9 cellular contexts compared by ENCODE assay signal in the genomic region with DNA sequence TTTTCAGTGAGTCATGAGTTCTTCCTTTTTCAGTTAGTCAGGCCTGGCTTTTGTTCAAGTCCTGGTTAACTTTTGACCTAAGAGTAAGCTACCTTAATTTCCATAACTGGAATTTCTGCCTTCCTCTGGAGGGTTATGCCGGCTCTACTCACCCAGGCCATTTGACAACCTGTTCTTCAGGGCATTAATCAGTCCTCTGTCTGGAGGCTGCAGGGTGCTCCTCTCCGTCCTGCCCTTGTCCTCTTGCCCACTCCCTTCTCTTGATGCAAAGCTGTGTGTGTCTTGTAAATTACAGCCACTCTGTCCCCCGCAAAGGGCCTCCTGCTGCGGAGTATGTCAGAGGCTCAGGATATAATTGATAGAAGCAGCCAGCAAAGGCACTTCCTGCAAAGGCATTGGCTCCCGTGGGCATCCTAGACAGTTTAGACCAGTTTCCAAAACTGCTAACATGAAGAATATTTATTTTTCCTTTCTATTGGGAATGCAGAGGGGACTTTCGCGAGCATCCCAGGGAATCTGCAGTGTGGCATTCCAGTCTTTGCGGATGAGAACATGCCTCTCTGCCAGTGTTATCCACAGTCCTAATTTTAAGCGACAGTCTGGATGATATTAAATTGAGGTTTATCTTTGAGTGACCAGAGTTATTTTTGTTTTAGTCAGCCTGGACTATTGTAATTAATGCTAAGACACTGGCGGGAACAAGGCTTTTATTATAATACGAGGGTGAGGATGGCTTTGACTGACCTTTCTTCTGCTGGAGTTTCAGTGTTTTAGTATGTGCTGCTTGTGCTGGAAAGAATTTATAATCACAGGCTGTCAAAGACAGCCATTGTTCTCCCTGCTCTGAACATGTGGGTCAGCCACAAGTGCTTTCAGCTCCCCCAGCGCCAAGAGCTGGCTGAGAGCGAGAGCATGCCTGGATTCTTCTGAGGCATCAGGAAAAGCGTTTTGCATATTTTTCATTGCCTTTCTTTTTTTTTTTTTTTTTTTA.
DNase-seq lines count a peak whose midpoint lies in the region; ATAC-seq, FAIRE-seq and TF ChIP-seq lines count a peak whose summit lies in the region.
"Had no signal": no experiment of that assay in that cellular context is flagged by ENCODE, and none has a peak within 500 bp of the region (broad histone marks: within the 10 kb centered on the region; RNA-seq: fewer than 3 reads in every experiment).

No MANE protein-coding gene starts in this region.

- no peak overlapping the region for H3K4me2 ChIP-seq in endothelial cell of umbilical vein (ENCODE audit: insufficient read depth, low read length)

- no peak for FAIRE-seq in endothelial cell of umbilical vein (lab: Jason Lieb, UNC)

- no peaks in the 10 kb centered on the region for H3K9me3 Mint-ChIP-seq in glutamatergic neuron (ENCODE audit: unreplicated experiment)

- no peak overlapping the region for H3K4me3 ChIP-seq in A673 (ENCODE audit: low read depth, low read length, poor library complexity, severe bottlenecking)
- no peak overlapping the region for H3K4me3 ChIP-seq in endothelial cell of umbilical vein (replicated peaks in 1 of 3; ENCODE audit: insufficient read depth in 1 of 3, low read depth in 1 of 3, low read length in 3 of 3)

- peaks cover 1% of the 10 kb centered on the region for H3K27me3 Mint-ChIP-seq in glutamatergic neuron (ENCODE audit: unreplicated experiment)

- no peak for TF ChIP-seq CTCF in A673 (conservative IDR thresholded peaks at IDR 0.05; ENCODE audit: low read depth, low read length)
- TF ChIP-seq CTCF in endothelial cell of umbilical vein (IDR thresholded peaks at IDR 0.05; ENCODE audit: extremely low read depth in 1 of 2, insufficient read depth in 1 of 2, low read depth in 1 of 2, low read length in 2 of 2): no peak
- no peak for TF ChIP-seq CTCF in glutamatergic neuron (IDR thresholded peaks at IDR 0.05; ENCODE audit: partially characterized antibody, unreplicated experiment)

- no peak overlapping the region for H3K27ac Mint-ChIP-seq in glutamatergic neuron (ENCODE audit: unreplicated experiment)

- no peaks in the 10 kb centered on the region for H3K79me2 ChIP-seq in endothelial cell of umbilical vein (ENCODE audit: control insufficient read depth, insufficient read depth, low read length)

- peaks cover 8% of the 10 kb centered on the region for H3K4me1 ChIP-seq in A673 (ENCODE audit: insufficient read depth, low read length, poor library complexity, severe bottlenecking)
- no peaks in the 10 kb centered on the region for H3K4me1 ChIP-seq in endothelial cell of umbilical vein (ENCODE audit: control insufficient read depth, extremely low read depth, insufficient read depth, low read length)

- no peaks in the 10 kb centered on the region for H3K9me1 ChIP-seq in endothelial cell of umbilical vein (replicated peaks; ENCODE audit: control insufficient read depth, extremely low read depth, insufficient read depth, low read length)

- no peaks in the 10 kb centered on the region for H3K36me3 ChIP-seq in A673 (ENCODE audit: insufficient read depth, low read length, poor library complexity, severe bottlenecking)
- peaks cover 0 to 6% of the 10 kb centered on the region in 2 experiments for H3K36me3 ChIP-seq in endothelial cell of umbilical vein (ENCODE audit: control insufficient read depth in 2 of 2, extremely low read depth in 1 of 2, insufficient read depth in 2 of 2, low read length in 2 of 2)

- no TSS peak for BruUV-seq in A673 (replicated peaks; lab: Mats Ljungman, UMichigan)
- no TSS peak for BruUV-seq in endothelial cell of umbilical vein (replicated peaks; lab: Mats Ljungman, UMichigan)

- ATAC-seq in HG03280 (IDR thresholded peaks at IDR 0.05; ENCODE audit: unreplicated experiment) (no peak), HG03442 (IDR thresholded peaks at IDR 0.05; ENCODE audit: unreplicated experiment) (no peak), GM21390 (IDR thresholded peaks at IDR 0.05; ENCODE audit: unreplicated experiment) (no peak)

- CTCF ChIA-PET in A673 (lab: Charles Lee) (no interaction called here), endothelial cell of umbilical vein (lab: Charles Lee) (interaction anchor here (0.6 to 3.5 kb wide), 6 partner anchors 10 to 248 kb away, joined by 3 to 9 read pairs (median 4); no protein-coding TSS in a partner anchor)

- TF ChIP-seq POLR2A in endothelial cell of umbilical vein (IDR thresholded peaks at IDR 0.05; ENCODE audit: low read depth, low read length): no peak

- dilution Hi-C loops in endothelial cell of umbilical vein (cut with MboI; ENCODE audit: extremely low pct_ligation_motif_present, low sequenced_read_pairs): no loop called here

- peak; percentile 25 for DNase-seq in A673 (ENCODE audit: low spot score)
- DNase-seq in NCI-H2227 treated with DMSO at 0.1 percent for 48 hours (lab: John Stamatoyannopoulos, UW): peak; percentile 84
- DNase-seq in endothelial cell of umbilical vein (ENCODE audit: low read depth, low spot score): peak; percentile 70
- peak; percentile 73 for DNase-seq in middle frontal gyrus (ENCODE audit: extremely low spot score, low spot score)
- DNase-seq in glutamatergic neuron: no peak

- no peaks in the 10 kb centered on the region for H4K20me1 ChIP-seq in endothelial cell of umbilical vein (replicated peaks; ENCODE audit: control insufficient read depth, extremely low read depth, insufficient read depth, low read length)

- POLR2A ChIA-PET in A673 (lab: Charles Lee; ENCODE audit: low non-redundant PET): no interaction called here
- POLR2A ChIA-PET in endothelial cell of umbilical vein (lab: Charles Lee): interaction anchor here (0.7 kb wide), 1 partner anchor 46 kb away, joined by 4 read pairs; no protein-coding TSS in a partner anchor

- H3K4me1 Mint-ChIP-seq in glutamatergic neuron (ENCODE audit: low read depth, unreplicated experiment): peaks cover 5% of the 10 kb centered on the region
- H3K4me1 Mint-ChIP-seq: CD14-positive monocyte had no signal

- no peaks in the 10 kb centered on the region for H3K36me3 Mint-ChIP-seq in glutamatergic neuron (ENCODE audit: unreplicated experiment)
- H3K36me3 Mint-ChIP-seq: CD14-positive monocyte had no signal

- H3K9me3 ChIP-seq in A673 (ENCODE audit: low read depth, low read length, poor library complexity, severe bottlenecking) (no peaks in the 10 kb centered on the region), endothelial cell of umbilical vein (replicated peaks; ENCODE audit: control insufficient read depth, insufficient read depth, low read length) (no peaks in the 10 kb centered on the region)

- H3K27ac ChIP-seq in A673 (ENCODE audit: low read depth, low read length, poor library complexity, severe bottlenecking): no peak overlapping the region
- no peak overlapping the region for H3K27ac ChIP-seq in endothelial cell of umbilical vein (ENCODE audit: insufficient read depth, low read depth, low read length)

- H3K4me3 Mint-ChIP-seq in glutamatergic neuron (ENCODE audit: unreplicated experiment): no peak overlapping the region
- H3K4me3 Mint-ChIP-seq: CD14-positive monocyte had no signal

- H3K9ac ChIP-seq in endothelial cell of umbilical vein (replicated peaks; ENCODE audit: extremely low read depth, insufficient read depth, low read length): no peak overlapping the region

- no peak overlapping the region for H2AFZ ChIP-seq in endothelial cell of umbilical vein (ENCODE audit: low read depth, low read length)

- intact Hi-C loops in A673 (cut with micrococcal nuclease; ENCODE audit: unreplicated experiment) (no loop called here), endothelial cell of umbilical vein (cut with micrococcal nuclease) (no loop called here)

- H3K27me3 ChIP-seq in A673 (replicated peaks; ENCODE audit: insufficient read depth, low read depth, low read length, poor library complexity): peaks cover 47% of the 10 kb centered on the region
- H3K27me3 ChIP-seq in endothelial cell of umbilical vein (ENCODE audit: control insufficient read depth in 2 of 2, insufficient read depth in 2 of 2, low read length in 2 of 2): peaks cover 7 to 12% of the 10 kb centered on the region in 2 experiments

TF ChIP-seq in endothelial cell of umbilical vein, 7 proteins besides CTCF, POLR2A, EP300 and RAD21:
- no peak for TF ChIP-seq MYC (IDR thresholded peaks at IDR 0.05; ENCODE audit: low read depth, low read length)
- TF ChIP-seq JUN (IDR thresholded peaks at IDR 0.05; ENCODE audit: borderline replicate concordance, insufficient read depth, insufficient read length, low read depth): no peak
- TF ChIP-seq EZH2 (IDR thresholded peaks at IDR 0.05; ENCODE audit: borderline replicate concordance, low read depth, low read length, severe bottlenecking): no peak
